In the genomic region with DNA sequence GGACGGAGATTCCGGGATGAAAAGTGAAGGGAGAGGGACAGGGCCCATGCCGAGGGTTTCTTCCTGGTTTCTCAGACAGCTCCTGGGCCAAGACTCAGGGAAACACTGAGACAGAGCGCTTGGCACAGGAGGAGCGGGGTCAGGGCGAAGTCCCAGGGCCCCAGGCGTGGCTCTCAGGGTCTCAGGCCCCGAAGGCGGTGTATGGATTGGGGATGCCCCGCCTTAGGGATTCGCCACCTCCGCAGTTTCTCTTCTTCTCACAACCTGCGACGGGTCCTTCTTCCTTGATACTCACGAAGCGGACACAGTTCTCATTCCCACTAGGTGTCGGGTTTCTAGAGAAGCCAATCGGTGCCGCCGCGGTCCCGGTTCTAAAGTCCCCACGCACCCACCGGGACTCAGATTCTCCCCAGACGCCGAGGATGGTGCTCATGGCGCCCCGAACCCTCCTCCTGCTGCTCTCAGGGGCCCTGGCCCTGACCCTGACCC, we compare ENCODE assay signal across 8 cellular contexts. TPM values are rescaled to one million over a fixed set of nuclear protein-coding genes. Genes with fewer than 3 reads are reported as not detected.
DNase-seq lines count a peak whose midpoint lies in the region; ATAC-seq, FAIRE-seq and TF ChIP-seq lines count a peak whose summit lies in the region.

No MANE protein-coding gene starts in this region.

- in situ Hi-C loops in ACHN (cut with HindIII; ENCODE audit: low pct_ligation_motif_present, low pct_unique_long_range_greater_than_20kb, low sequenced_read_pairs), result no loop called here

- H3K9ac ChIP-seq in H1 (replicated peaks in 1 of 4; ENCODE audit: extremely low read depth in 1 of 4, low read depth in 3 of 4, low read length in 3 of 4), result no peak overlapping the region; a peak in 1 of 7 replicates

- H3K4me2 ChIP-seq in H1 (ENCODE audit: insufficient read depth in 1 of 2, low read depth in 2 of 2, low read length in 2 of 2), result peak overlapping the region; percentile 72 to 88

- H2AK5ac ChIP-seq in H1 (ENCODE audit: low read depth, low read length), result no peak overlapping the region

- TF ChIP-seq RAD21 in H1 (IDR thresholded peaks at IDR 0.05 in 1 of 2, conservative IDR thresholded peaks at IDR 0.05 in 1 of 2; ENCODE audit: low read depth in 2 of 2, low read length in 2 of 2), result no peak

- H2BK12ac ChIP-seq in H1 (ENCODE audit: low read depth, low read length), result no peak overlapping the region

- H3K27ac ChIP-seq in H1 (ENCODE audit: low read depth, low read length), result no peak overlapping the region

- peak; percentile 29 for DNase-seq in ACHN
- DNase-seq in activated CD4-positive, alpha-beta T cell treated with anti-CD3 and anti-CD28 coated beads for 48 hours, result peak; percentile 12
- peak in 1 of 2 experiments; percentile 54 for DNase-seq in H1 (ENCODE audit: low read depth in 1 of 2, low spot score in 2 of 2)
- DNase-seq in mucosa of descending colon, result peak; percentile 73 to 78 (median 74)
- no peak for DNase-seq in type B pancreatic cell (ENCODE audit: extremely low spot score, unreplicated experiment)

- TF ChIP-seq EP300 in H1 (IDR thresholded peaks at IDR 0.05; ENCODE audit: borderline replicate concordance in 1 of 2, low read depth in 2 of 2, low read length in 2 of 2), result no peak

- H3K27ac Mint-ChIP-seq in type B pancreatic cell, result no peak overlapping the region

- peak overlapping the region; percentile 92; the same call in 1 of the 2 replicates for H2AFZ ChIP-seq in H1 (ENCODE audit: low read length)

- no peak overlapping the region for H2BK20ac ChIP-seq in H1 (ENCODE audit: low read length)

- no peaks in the 10 kb centered on the region for H3K36me3 ChIP-seq in H1 (ENCODE audit: control insufficient read depth in 2 of 4, insufficient read depth in 4 of 4, low read length in 3 of 4)
- H3K36me3 ChIP-seq in mucosa of descending colon (ENCODE audit: low read depth), result no peaks in the 10 kb centered on the region

- no peak for TF ChIP-seq CTCF in H1 (IDR thresholded peaks at IDR 0.05; ENCODE audit: control extremely low read depth in 1 of 3, insufficient read depth in 1 of 3, low read depth in 1 of 3, low read length in 3 of 3)
- no peak for TF ChIP-seq CTCF in mucosa of descending colon (IDR thresholded peaks at IDR 0.05)
- no peak for TF ChIP-seq CTCF in type B pancreatic cell (conservative IDR thresholded peaks at IDR 0.05)

- no peak for TF ChIP-seq POLR2A in H1 (IDR thresholded peaks at IDR 0.05; ENCODE audit: control extremely low read depth in 1 of 2, low read depth in 2 of 2, low read length in 2 of 2)

- no peak overlapping the region for H4K91ac ChIP-seq in H1 (replicated peaks; ENCODE audit: insufficient read length, low read length)

- H3K4me3 ChIP-seq in H1 (ENCODE audit: extremely low read depth in 1 of 4, insufficient read depth in 2 of 4, low read depth in 3 of 4, low read length in 4 of 4) (peak overlapping the region; percentile 61 to 78 (median 64)), mucosa of descending colon (peak overlapping the region; percentile 55)

- no peaks in the 10 kb centered on the region for H3K9me3 ChIP-seq in H1 (ENCODE audit: insufficient read depth in 2 of 2, low read depth in 1 of 2, low read length in 1 of 2)
- no peaks in the 10 kb centered on the region for H3K9me3 ChIP-seq in mucosa of descending colon

- peaks cover 85% of the 10 kb centered on the region for H3K27me3 Mint-ChIP-seq in type B pancreatic cell

- no peaks in the 10 kb centered on the region for H3K9me3 Mint-ChIP-seq in type B pancreatic cell

- H3K27me3 ChIP-seq in H1 (replicated peaks in 1 of 4; ENCODE audit: control insufficient read depth in 3 of 4, extremely low read depth in 1 of 4, insufficient read depth in 3 of 4, low read length in 3 of 4), result peaks cover 14 to 39% (median 26%) of the 10 kb centered on the region in 4 experiments

- H3K4ac ChIP-seq in H1 (replicated peaks; ENCODE audit: insufficient read length, low read depth, low read length), result peak overlapping the region; percentile 38

- CTCF ChIA-PET in H1 (lab: Charles Lee; ENCODE audit: partially characterized antibody), result no interaction called here

- no peak overlapping the region for H2BK5ac ChIP-seq in H1 (ENCODE audit: low read depth, low read length)

- no peaks in the 10 kb centered on the region for H3K79me2 ChIP-seq in H1 (ENCODE audit: control insufficient read depth in 1 of 2, insufficient read depth in 2 of 2, low read length in 2 of 2)

- no peak overlapping the region for H3K56ac ChIP-seq in H1 (replicated peaks; ENCODE audit: insufficient read length, low read depth, low read length)

- H2BK15ac ChIP-seq in H1 (ENCODE audit: low read length), result no peak overlapping the region

- no peak for FAIRE-seq in H1 (lab: Jason Lieb, UNC)

- H3K4me3 Mint-ChIP-seq in type B pancreatic cell, result peak overlapping the region; percentile 73

- no peak overlapping the region for H3K23ac ChIP-seq in H1 (ENCODE audit: insufficient read length)

- H4K20me1 ChIP-seq in H1 (replicated peaks in 1 of 2; ENCODE audit: control insufficient read depth in 1 of 2, insufficient read depth in 2 of 2, low read length in 2 of 2), result no peaks in the 10 kb centered on the region

- H3K4me1 ChIP-seq in H1 (replicated peaks in 1 of 4; ENCODE audit: control insufficient read depth in 3 of 4, insufficient read depth in 4 of 4, low read length in 3 of 4) (peaks cover 0 to 2% (median 0%) of the 10 kb centered on the region in 4 experiments; a peak in 1 of 7 replicates), mucosa of descending colon (ENCODE audit: low read depth) (peaks cover 11% of the 10 kb centered on the region)

- intact Hi-C loops in mucosa of descending colon (cut with DNase I, micrococcal nuclease), result no loop called here

- 8% methylated on average over 23 of the region's 28 CpGs; no CpG with 5 or more reads in 1 of the 2 experiments for WGBS in H1 (ENCODE audit: extremely low coverage in 1 of 2, insufficient coverage in 1 of 2, insufficient read length in 1 of 2, insufficient replicate concordance in 2 of 2, low coverage in 1 of 2, low lambda C conversion rate in 2 of 2, missing lambda C conversion rate in 1 of 2), 2 experiments

- H4K5ac ChIP-seq in H1 (ENCODE audit: insufficient read length, low read depth, low read length), result no peak overlapping the region

- H3K79me1 ChIP-seq in H1 (ENCODE audit: low read depth, low read length), result no peaks in the 10 kb centered on the region

- H3K36me3 Mint-ChIP-seq in type B pancreatic cell, result no peaks in the 10 kb centered on the region

- H3K18ac ChIP-seq in H1 (ENCODE audit: extremely low read depth, low read length), result peak overlapping the region; percentile 60

- H3K14ac ChIP-seq in H1 (ENCODE audit: insufficient read length), result no peak overlapping the region

- no peak overlapping the region for H2BK120ac ChIP-seq in H1 (replicated peaks; ENCODE audit: low read depth, low read length)

- H3K23me2 ChIP-seq in H1 (ENCODE audit: low read depth, low read length), result peaks cover 9% of the 10 kb centered on the region; the same call in 1 of the 2 replicates

- ATAC-seq in GM18868 (IDR thresholded peaks at IDR 0.05; ENCODE audit: unreplicated experiment) (peak; percentile 25), HG03432 (IDR thresholded peaks at IDR 0.05; ENCODE audit: unreplicated experiment) (peak; percentile 54), mucosa of descending colon (peak; percentile 63), HG03457 (IDR thresholded peaks at IDR 0.05; ENCODE audit: unreplicated experiment) (no peak)

- peak overlapping the region; percentile 84; the same call in 1 of the 2 replicates for H4K8ac ChIP-seq in H1 (ENCODE audit: extremely low read depth, insufficient read depth, low read length)

- no peaks in the 10 kb centered on the region for H3K4me1 Mint-ChIP-seq in type B pancreatic cell (ENCODE audit: unreplicated experiment)

- POLR2A ChIA-PET in H1 (lab: Charles Lee; ENCODE audit: partially characterized antibody), result interaction anchor here (1.2 to 1.5 kb wide), 2 partner anchors 11 to 39 kb away, joined by 3 read pairs; no protein-coding TSS in a partner anchor

TF ChIP-seq in H1, 55 proteins besides CTCF, POLR2A, EP300 and RAD21 (continues in another document):
- no peak for TF ChIP-seq CREB1 (IDR thresholded peaks at IDR 0.05)
- no peak for TF ChIP-seq BRCA1 (IDR thresholded peaks at IDR 0.05; ENCODE audit: low read depth, low read length)
- peak; percentile 64; the same call in 1 of the 2 replicates for TF ChIP-seq RFX5 (IDR thresholded peaks at IDR 0.05; ENCODE audit: borderline replicate concordance, low read depth, low read length)
- no peak for TF ChIP-seq BCL11A (IDR thresholded peaks at IDR 0.05; ENCODE audit: low read depth in 2 of 2, low read length in 2 of 2)
- no peak for TF ChIP-seq HDAC6 (IDR thresholded peaks at IDR 0.05; ENCODE audit: low read depth, low read length)
- no peak for TF ChIP-seq SP2 (IDR thresholded peaks at IDR 0.05; ENCODE audit: low read length)
- peak; percentile 58 for TF ChIP-seq EZH2 (IDR thresholded peaks at IDR 0.05; ENCODE audit: low read depth, low read length, severe bottlenecking)
- TF ChIP-seq TBP (IDR thresholded peaks at IDR 0.05; ENCODE audit: low read depth, low read length), result peak; percentile 41; the same call in 1 of the 2 replicates

RNA-seq across cellular contexts. Expression of a gene that starts 55.0 kb away (rescaled TPM):
- total RNA-seq in H1 (2021; fragmentation: NEBNext Ultra II Directional; extraction: Animal tissue kit (Norgen Biotek cat#: 25700)), result 221 and 226 TPM in 2 replicates
- 474 and 560 TPM in 2 replicates for polyA plus RNA-seq in H1 (2011; rRNA removed)
- polyA plus RNA-seq in H1 (2011; cell fraction: cytosol; rRNA removed), result 548 TPM
- polyA plus RNA-seq in H1 (2011; cell fraction: nucleus; rRNA removed), result 600 TPM
- 259 to 372 TPM (median 349 TPM) in 4 replicates for polyA plus RNA-seq in H1 (2012, experiment 1 of 2)
- polyA plus RNA-seq in H1 (2012, experiment 2 of 2), result 396 TPM
- 562 TPM for polyA plus RNA-seq in H1 (2013, experiment 1 of 2)
- 595 TPM for polyA plus RNA-seq in H1 (2013, experiment 2 of 2)
- polyA minus RNA-seq in H1 (2011; rRNA and poly(A)+ RNA removed), result 167 and 181 TPM in 2 replicates
- 176 TPM for polyA minus RNA-seq in H1 (2011; cell fraction: cytosol; rRNA and poly(A)+ RNA removed)
- 99.6 TPM for polyA minus RNA-seq in H1 (2011; cell fraction: nucleus; rRNA and poly(A)+ RNA removed)
- 1,000 to 10,000 TPM in 2 of 3 donors, 100 to 1,000 TPM in 1; 833 to 1,988 (median 1,901) TPM for total RNA-seq in mucosa of descending colon
- 183 and 209 TPM in 2 replicates for total RNA-seq in type B pancreatic cell (ENCODE audit: low replicate concordance)

RNA-seq across cellular contexts. Expression of a gene that starts 59.7 kb away (rescaled TPM):
- 4.4 and 4.8 TPM in 2 replicates for total RNA-seq in H1 (2021; fragmentation: NEBNext Ultra II Directional; extraction: Animal tissue kit (Norgen Biotek cat#: 25700))
- polyA plus RNA-seq in H1 (2011; rRNA removed), result 3.2 and 4.2 TPM in 2 replicates
- polyA plus RNA-seq in H1 (2011; cell fraction: cytosol; rRNA removed), result 4.9 TPM
- polyA plus RNA-seq in H1 (2011; cell fraction: nucleus; rRNA removed), result 7.8 TPM
- 2.1 to 4.4 TPM (median 2.9 TPM) in 4 replicates for polyA plus RNA-seq in H1 (2012, experiment 1 of 2)
- polyA plus RNA-seq in H1 (2012, experiment 2 of 2), result 3.6 TPM
- polyA plus RNA-seq in H1 (2013, experiment 1 of 2), result 6.4 TPM
- 5.8 TPM for polyA plus RNA-seq in H1 (2013, experiment 2 of 2)
- 0.93 and 0.98 TPM in 2 replicates for polyA minus RNA-seq in H1 (2011; rRNA and poly(A)+ RNA removed)
- polyA minus RNA-seq in H1 (2011; cell fraction: cytosol; rRNA and poly(A)+ RNA removed), result 0.88 TPM
- polyA minus RNA-seq in H1 (2011; cell fraction: nucleus; rRNA and poly(A)+ RNA removed), result 1.9 TPM
- total RNA-seq in mucosa of descending colon (1 to 10 TPM; 1.5 to 1.9 (median 1.9) TPM), type B pancreatic cell (ENCODE audit: low replicate concordance) (4.6 and 8.3 TPM in 2 replicates)
